Comparison of ENCODE assay signal across 1 cellular context in genomic region chr21:32578107-32578691, GRCh38.
TF ChIP-seq lines count a peak whose summit lies in the region.

No MANE protein-coding gene starts in this region.

TF ChIP-seq in GM12878, 131 proteins besides CTCF, POLR2A, EP300 and RAD21:
- no peak for TF ChIP-seq CHD2 (IDR thresholded peaks at IDR 0.05; ENCODE audit: borderline replicate concordance, low read depth, low read length)
- no peak for TF ChIP-seq TCF7 (IDR thresholded peaks at IDR 0.05; ENCODE audit: borderline replicate concordance)
- no peak for TF ChIP-seq POLR2AphosphoS2 (IDR thresholded peaks at IDR 0.05; ENCODE audit: low read depth, low read length)
